9 cellular contexts compared by ENCODE assay signal in genomic region chr1:203038217-203038741, GRCh38. TPM values are rescaled to one million over a fixed set of nuclear protein-coding genes. Genes with fewer than 3 reads are reported as not detected.
DNase-seq lines count a peak whose midpoint lies in the region; ATAC-seq and TF ChIP-seq lines count a peak whose summit lies in the region.
"Had no signal": no experiment of that assay in that cellular context is flagged by ENCODE, and none has a peak within 500 bp of the region (broad histone marks: within the 10 kb centered on the region; RNA-seq: fewer than 3 reads in every experiment).

No MANE protein-coding gene starts in this region.

- DNase-seq in DMS 273 treated with DMSO at 0.1 percent for 48 hours (lab: John Stamatoyannopoulos, UW) (peak; percentile 30), amniotic epithelial cell (ENCODE audit: low read depth) (peak; percentile 86), left lung (no peak), COR-L47 (lab: John Stamatoyannopoulos, UW) (no peak), KBM-7 (no peak), activated T-cell treated with anti-CD3 and anti-CD28 coated beads for 4 hours (no peak)

- no peak overlapping the region for H3K4me3 ChIP-seq in left lung

- no peaks in the 10 kb centered on the region for H3K9me3 ChIP-seq in left lung

- peak; percentile 55 for ATAC-seq in HG03066 (IDR thresholded peaks at IDR 0.05; ENCODE audit: low read depth, unreplicated experiment)
- peak; percentile 30 for ATAC-seq in left lung
- ATAC-seq in HG02973 (IDR thresholded peaks at IDR 0.05; ENCODE audit: unreplicated experiment) = no peak

- TF ChIP-seq CTCF in left lung (IDR thresholded peaks at IDR 0.05) = no peak

- peaks cover 0 to 20% of the 10 kb centered on the region in 2 donors for H3K27me3 ChIP-seq in left lung

- peaks cover 0 to 5% of the 10 kb centered on the region in 2 donors for H3K4me1 ChIP-seq in left lung

- no peaks in the 10 kb centered on the region for H3K36me3 ChIP-seq in left lung

- H3K27ac ChIP-seq in left lung = no peak overlapping the region

- in situ Hi-C loops in KBM-7 (cut with MboI; ENCODE audit: low pct_unique_long_range_greater_than_20kb, low sequenced_read_pairs) = no loop called here

- intact Hi-C loops in left lung (cut with DNase I) = loop anchor here in 1 of 2 donors (5.0 kb wide), 1 partner anchor 179 kb away; no protein-coding TSS in a partner anchor

RNA-seq across cellular contexts. Expression of gene PPFIA4, which starts 12.0 kb away (rescaled TPM):
- 1 to 10 TPM; 1.3 to 2.1 TPM for total RNA-seq in left lung

RNA-seq across cellular contexts. Expression of gene TMEM183A, which starts 31.1 kb away (rescaled TPM):
- total RNA-seq in left lung = 10 to 100 TPM; 54.0 to 70.9 TPM

RNA-seq across cellular contexts. Expression of gene MYOG, which starts 47.5 kb away (rescaled TPM):
- not detected for total RNA-seq in left lung
- total RNA-seq: H1 had no signal

Comparison
In these comparisons a context has a peak if more than half of its experiments do, and no peak if none do; other contexts are left out.
1. DNase-seq: peak in DMS 273 treated with DMSO at 0.1 percent for 48 hours (single experiment) and amniotic epithelial cell (single experiment); none in left lung (0 of 2), COR-L47 (single experiment), KBM-7 (single experiment) and activated T-cell treated with anti-CD3 and anti-CD28 coated beads for 4 hours (single experiment).